In genomic region chr1:27885114-27885528, GRCh38 we compare ENCODE assay signal across 12 cellular contexts. TPM values are rescaled to one million over a fixed set of nuclear protein-coding genes. Genes with fewer than 3 reads are reported as not detected.
DNase-seq lines count a peak whose midpoint lies in the region; ATAC-seq and TF ChIP-seq lines count a peak whose summit lies in the region.
"Had no signal": no experiment of that assay in that cellular context is flagged by ENCODE, and none has a peak within 500 bp of the region (broad histone marks: within the 10 kb centered on the region; RNA-seq: fewer than 3 reads in every experiment).

No MANE protein-coding gene starts in this region.

- peak; percentile 31 to 57 for ATAC-seq in left cardiac atrium
- ATAC-seq in HG02885 (IDR thresholded peaks at IDR 0.05; ENCODE audit: poor library complexity, unreplicated experiment): no peak

- H3K27ac ChIP-seq in HL-60 (replicated peaks): peak overlapping the region; percentile 96
- peak overlapping the region; percentile 62 for H3K27ac ChIP-seq in skeletal muscle tissue (ENCODE audit: low read depth, low read length)

- peak overlapping the region; percentile 5; the same call in 1 of the 2 replicates for H3K4me3 ChIP-seq in HL-60 (replicated peaks; ENCODE audit: insufficient read depth, low read length)
- H3K4me3 ChIP-seq in skeletal muscle tissue (ENCODE audit: low read length in 3 of 3): no peak overlapping the region

- H3K9me3 ChIP-seq in skeletal muscle tissue (ENCODE audit: control insufficient read depth in 3 of 3, low read length in 3 of 3): no peaks in the 10 kb centered on the region

- intact Hi-C loops in left cardiac atrium (cut with DNase I): no loop called here

- H3K4me1 ChIP-seq in skeletal muscle tissue (ENCODE audit: control insufficient read depth in 3 of 3, insufficient read depth in 3 of 3, low read length in 3 of 3): peaks cover 0 to 10% (median 0%) of the 10 kb centered on the region in 3 donors

- DNase-seq in HL-60 (ENCODE audit: low read depth in 1 of 2, low spot score in 1 of 2) (peak; percentile 63 to 88), SIG-M5 treated with dmso at 0.1 percent for 504 hours (lab: John Stamatoyannopoulos, UW; ENCODE audit: unreplicated experiment) (peak; percentile 96), left cardiac atrium (no peak), nucleus accumbens (lab: John Stamatoyannopoulos, UW) (no peak), NK-92 (lab: John Stamatoyannopoulos, UW; ENCODE audit: unreplicated experiment) (no peak), amniotic stem cell (lab: John Stamatoyannopoulos, UW) (no peak)
- DNase-seq: activated T-cell treated with anti-CD3 and anti-CD28 coated beads, Interleukin-2, amount 50 U/mL, for 72 hours; DND-41; HFFc6; hippocampal formation had no signal

- peaks cover 0 to 6% (median 4%) of the 10 kb centered on the region in 3 donors for H3K36me3 ChIP-seq in skeletal muscle tissue (ENCODE audit: control insufficient read depth in 3 of 3, insufficient read depth in 3 of 3, low read length in 3 of 3)

- H3K27me3 ChIP-seq in HL-60 (ENCODE audit: insufficient read depth, poor library complexity, severe bottlenecking) (no peaks in the 10 kb centered on the region), skeletal muscle tissue (ENCODE audit: control insufficient read depth in 3 of 3, insufficient read depth in 3 of 3, low read length in 3 of 3) (no peaks in the 10 kb centered on the region)

- H3K9ac ChIP-seq in skeletal muscle tissue (ENCODE audit: low read depth in 1 of 3, low read length in 3 of 3): no peak overlapping the region

- no peak for TF ChIP-seq CTCF in HL-60 (IDR thresholded peaks at IDR 0.05; ENCODE audit: insufficient read depth, low read length)

RNA-seq across cellular contexts. Expression of gene THEMIS2, which starts 12.8 kb away (rescaled TPM):
- total RNA-seq in left cardiac atrium (10 to 100 TPM; 12.0 to 15.6 TPM), skeletal muscle tissue (4.7 TPM)

RNA-seq across cellular contexts. Expression of gene RPA2, which starts 29.3 kb away (rescaled TPM):
- total RNA-seq in left cardiac atrium: 10 to 100 TPM; 25.2 to 29.9 TPM
- 83.0 TPM for total RNA-seq in skeletal muscle tissue

RNA-seq across cellular contexts. Expression of gene SMPDL3B, which starts 49.7 kb away (rescaled TPM):
- under 1 TPM; 0.29 to 0.73 TPM for total RNA-seq in left cardiac atrium
- total RNA-seq in skeletal muscle tissue: not detected
- total RNA-seq: HFFc6 had no signal

RNA-seq across cellular contexts. Expression of gene PPP1R8, which starts 54.5 kb away (rescaled TPM):
- total RNA-seq in left cardiac atrium: 10 to 100 TPM; 25.0 TPM
- total RNA-seq in skeletal muscle tissue: 42.3 TPM

Comparison
In these comparisons a context has a peak if more than half of its experiments do, and no peak if none do; other contexts are left out.
1. DNase-seq: peak in HL-60 (2 of 2) and SIG-M5 treated with dmso at 0.1 percent for 504 hours (single experiment); none in left cardiac atrium (single experiment), nucleus accumbens (0 of 56), NK-92 (single experiment) and amniotic stem cell (single experiment).